ENCODE assay signal across 1 cellular context in genomic region chr4:83284161-83285021, GRCh38.
TF ChIP-seq lines count a peak whose summit lies in the region.

Gene COQ2 (minus strand): TSS chr4:83284798. CDS start chr4:83284764, 34 bp downstream.

TF ChIP-seq in SK-N-SH, 30 proteins besides CTCF, POLR2A, EP300 and RAD21 (continued from another document):
- TF ChIP-seq REST (IDR thresholded peaks at IDR 0.05; ENCODE audit: low read depth, low read length) = peak; percentile 83
- no peak; the same call in 1 of the 2 replicates for TF ChIP-seq ZBTB33 (IDR thresholded peaks at IDR 0.05; ENCODE audit: borderline replicate concordance, low read depth)
- no peak for TF ChIP-seq USF1 (IDR thresholded peaks at IDR 0.05; ENCODE audit: borderline replicate concordance, low read depth)
- TF ChIP-seq MAX (IDR thresholded peaks at IDR 0.05; ENCODE audit: low read depth) = peak; percentile 85
- no peak for TF ChIP-seq ELF1 (IDR thresholded peaks at IDR 0.05)
- TF ChIP-seq GATA2 (CRISPR knock-in tag; IDR thresholded peaks at IDR 0.05) = no peak
- TF ChIP-seq TEAD4 (IDR thresholded peaks at IDR 0.05; ENCODE audit: borderline replicate concordance, insufficient read depth) = no peak
- peak; percentile 87 for TF ChIP-seq NRF1 (IDR thresholded peaks at IDR 0.05; ENCODE audit: low read depth, low read length)
TF ChIP-seq in SK-N-SH: peak in this region for 9.
